12 cellular contexts compared by ENCODE assay signal in the genomic region with DNA sequence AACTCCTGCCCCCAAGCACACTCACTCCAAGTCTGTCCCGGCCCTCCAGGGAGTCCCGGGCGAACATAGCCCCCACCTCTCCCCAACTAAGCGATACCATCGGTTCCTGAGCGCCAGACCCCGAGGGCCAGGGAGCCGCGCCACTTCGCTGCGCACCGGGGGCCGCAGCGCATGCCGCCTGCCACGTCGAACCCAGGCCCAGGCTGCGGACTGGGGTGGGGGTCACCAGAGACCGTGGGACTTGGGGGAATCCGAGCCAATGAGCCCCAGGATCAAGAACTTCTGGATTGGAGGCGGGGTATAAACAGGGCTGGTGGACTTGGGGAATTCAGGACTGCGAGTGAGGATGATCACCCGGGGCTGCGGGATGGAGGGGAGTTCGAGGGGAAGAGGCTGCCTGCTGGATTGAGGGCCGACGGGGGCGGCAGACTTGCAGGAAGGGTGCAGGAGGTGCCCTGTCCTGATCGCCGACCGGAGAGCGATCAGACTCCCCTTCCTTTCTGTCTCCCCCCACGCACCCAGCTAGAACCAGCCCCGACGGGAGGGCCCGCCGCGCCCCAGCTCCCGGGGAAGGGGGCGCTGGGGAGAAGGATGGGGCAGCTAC. TPM values are rescaled to one million over a fixed set of nuclear protein-coding genes. Genes with fewer than 3 reads are reported as not detected.
DNase-seq lines count a peak whose midpoint lies in the region; ATAC-seq and TF ChIP-seq lines count a peak whose summit lies in the region.
"Had no signal": no experiment of that assay in that cellular context is flagged by ENCODE, and none has a peak within 500 bp of the region (broad histone marks: within the 10 kb centered on the region; RNA-seq: fewer than 3 reads in every experiment).

No MANE protein-coding gene starts in this region.

- H3K4me3 Mint-ChIP-seq in GM23338 = peak overlapping the region; percentile 63

- no peaks in the 10 kb centered on the region for H3F3A ChIP-seq in GM23338 (replicated peaks; ENCODE audit: low read depth)

- WGBS in esophagus muscularis mucosa = 2% methylated on average over 27 of the region's 40 CpGs

- peak; percentile 28 for ATAC-seq in GM23338
- no peak for ATAC-seq in GM18519 (IDR thresholded peaks at IDR 0.05; ENCODE audit: low FRiP score, unreplicated experiment)

- no peak for TF ChIP-seq CTCF in GM23338 (conservative IDR thresholded peaks at IDR 0.05; ENCODE audit: low read depth in 2 of 2)
- no peak for TF ChIP-seq CTCF in esophagus muscularis mucosa (IDR thresholded peaks at IDR 0.05)

- peaks cover 86% of the 10 kb centered on the region for H3K27me3 Mint-ChIP-seq in GM23338 (ENCODE audit: insufficient read depth, low read depth, poor library complexity)

- DNase-seq in GM23338 (ENCODE audit: low spot score) (peak; percentile 35), esophagus muscularis mucosa (ENCODE audit: extremely low spot score) (no peak), NCI-H226 (no peak), GDM1 (lab: John Stamatoyannopoulos, UW) (no peak), middle frontal gyrus (ENCODE audit: extremely low spot score, low spot score) (no peak)
- DNase-seq: CD4-positive, CD25-positive, alpha-beta regulatory T cell; NCI-H1436 treated with DMSO at 0.1 percent for 48 hours; stimulated activated CD8-positive, alpha-beta memory T cell treated with anti-CD3 and anti-CD28 coated beads, Interleukin-4, amount 100 ng/mL, for 48 hours had no signal

- H3K4me2 ChIP-seq in GM23338 = peak overlapping the region; percentile 79

- H3K4me1 ChIP-seq in ACC112 (ENCODE audit: control insufficient read depth, insufficient read depth, low read length, unreplicated experiment) (no peaks in the 10 kb centered on the region), GM23338 (ENCODE audit: insufficient read depth) (peaks cover 11% of the 10 kb centered on the region; the same call in 1 of the 2 replicates), esophagus muscularis mucosa (peaks cover 12 to 22% (median 17%) of the 10 kb centered on the region in 4 donors), neuron (ENCODE audit: insufficient read depth, low read length) (no peaks in the 10 kb centered on the region)

- H3K27ac ChIP-seq in ACC112 (ENCODE audit: low read depth, low read length) = no peak overlapping the region
- H3K27ac ChIP-seq in GM23338 (ENCODE audit: low read depth) = no peak overlapping the region
- H3K27ac ChIP-seq in esophagus muscularis mucosa (replicated peaks in 1 of 4) = no peak overlapping the region

- H3K36me3 ChIP-seq in ACC112 (ENCODE audit: insufficient read depth, low read length) = no peaks in the 10 kb centered on the region
- H3K36me3 ChIP-seq in GM23338 (ENCODE audit: insufficient read depth) = no peaks in the 10 kb centered on the region
- H3K36me3 ChIP-seq in esophagus muscularis mucosa = no peaks in the 10 kb centered on the region
- H3K36me3 ChIP-seq in neuron (ENCODE audit: insufficient read depth, low read length) = no peaks in the 10 kb centered on the region

- TF ChIP-seq EP300 in esophagus muscularis mucosa (IDR thresholded peaks at IDR 0.05) = no peak

- no peaks in the 10 kb centered on the region for H3K79me2 ChIP-seq in ACC112 (ENCODE audit: control insufficient read depth, insufficient read depth, low read length, unreplicated experiment)
- no peaks in the 10 kb centered on the region for H3K79me2 ChIP-seq in GM23338 (replicated peaks; ENCODE audit: insufficient read depth)

- no peaks in the 10 kb centered on the region for H3K36me3 Mint-ChIP-seq in GM23338 (ENCODE audit: low read depth)
- H3K36me3 Mint-ChIP-seq: CD4-positive, CD25-positive, alpha-beta regulatory T cell had no signal

- H3K9me3 ChIP-seq in esophagus muscularis mucosa (no peaks in the 10 kb centered on the region), neuron (ENCODE audit: low read length) (no peaks in the 10 kb centered on the region)

- no peaks in the 10 kb centered on the region; the same call in none of the 2 replicates for H4K20me1 ChIP-seq in GM23338 (replicated peaks; ENCODE audit: insufficient read depth)

- H3K4me1 Mint-ChIP-seq in GM23338 = peaks cover 14% of the 10 kb centered on the region; the same call in 2 of the 3 replicates

- no peak overlapping the region for H2AFZ ChIP-seq in ACC112 (ENCODE audit: low read length, unreplicated experiment)
- H2AFZ ChIP-seq in GM23338 = peak overlapping the region; percentile 76
- peak overlapping the region; percentile 33 for H2AFZ ChIP-seq in neuron (ENCODE audit: low read depth, low read length)

- H3K4me3 ChIP-seq in ACC112 (ENCODE audit: low read depth, low read length) (peak overlapping the region; percentile 43; the same call in 1 of the 2 replicates), GM23338 (peak overlapping the region; percentile 57), esophagus muscularis mucosa (peak overlapping the region; percentile 45 to 62 (median 46)), neuron (ENCODE audit: low read length) (no peak overlapping the region)

- H3K9me3 Mint-ChIP-seq in GM23338 = no peaks in the 10 kb centered on the region

- intact Hi-C loops in esophagus muscularis mucosa (cut with DNase I) = no loop called here

- peaks cover 97% of the 10 kb centered on the region for H3K27me3 ChIP-seq in ACC112 (ENCODE audit: insufficient read depth, low read length)
- H3K27me3 ChIP-seq in GM23338 (ENCODE audit: insufficient read depth) = peaks cover 100% of the 10 kb centered on the region
- H3K27me3 ChIP-seq in esophagus muscularis mucosa = peaks cover 6 to 99% (median 37%) of the 10 kb centered on the region in 4 donors
- peaks cover 92% of the 10 kb centered on the region for H3K27me3 ChIP-seq in neuron (ENCODE audit: insufficient read depth, low read length)

- TF ChIP-seq POLR2A in esophagus muscularis mucosa (IDR thresholded peaks at IDR 0.05; ENCODE audit: low read depth) = no peak

- no peaks in the 10 kb centered on the region for H3K9me2 ChIP-seq in GM23338 (ENCODE audit: insufficient read depth)

- no peak overlapping the region for H3K27ac Mint-ChIP-seq in GM23338
- H3K27ac Mint-ChIP-seq: CD4-positive, CD25-positive, alpha-beta regulatory T cell had no signal

TF ChIP-seq in GM23338, 12 proteins besides CTCF, POLR2A, EP300 and RAD21 (continues in another document):
- peak; percentile 77 for TF ChIP-seq EZH2 (IDR thresholded peaks at IDR 0.05; ENCODE audit: low read depth, unreplicated experiment)
- TF ChIP-seq, protein P1, sequence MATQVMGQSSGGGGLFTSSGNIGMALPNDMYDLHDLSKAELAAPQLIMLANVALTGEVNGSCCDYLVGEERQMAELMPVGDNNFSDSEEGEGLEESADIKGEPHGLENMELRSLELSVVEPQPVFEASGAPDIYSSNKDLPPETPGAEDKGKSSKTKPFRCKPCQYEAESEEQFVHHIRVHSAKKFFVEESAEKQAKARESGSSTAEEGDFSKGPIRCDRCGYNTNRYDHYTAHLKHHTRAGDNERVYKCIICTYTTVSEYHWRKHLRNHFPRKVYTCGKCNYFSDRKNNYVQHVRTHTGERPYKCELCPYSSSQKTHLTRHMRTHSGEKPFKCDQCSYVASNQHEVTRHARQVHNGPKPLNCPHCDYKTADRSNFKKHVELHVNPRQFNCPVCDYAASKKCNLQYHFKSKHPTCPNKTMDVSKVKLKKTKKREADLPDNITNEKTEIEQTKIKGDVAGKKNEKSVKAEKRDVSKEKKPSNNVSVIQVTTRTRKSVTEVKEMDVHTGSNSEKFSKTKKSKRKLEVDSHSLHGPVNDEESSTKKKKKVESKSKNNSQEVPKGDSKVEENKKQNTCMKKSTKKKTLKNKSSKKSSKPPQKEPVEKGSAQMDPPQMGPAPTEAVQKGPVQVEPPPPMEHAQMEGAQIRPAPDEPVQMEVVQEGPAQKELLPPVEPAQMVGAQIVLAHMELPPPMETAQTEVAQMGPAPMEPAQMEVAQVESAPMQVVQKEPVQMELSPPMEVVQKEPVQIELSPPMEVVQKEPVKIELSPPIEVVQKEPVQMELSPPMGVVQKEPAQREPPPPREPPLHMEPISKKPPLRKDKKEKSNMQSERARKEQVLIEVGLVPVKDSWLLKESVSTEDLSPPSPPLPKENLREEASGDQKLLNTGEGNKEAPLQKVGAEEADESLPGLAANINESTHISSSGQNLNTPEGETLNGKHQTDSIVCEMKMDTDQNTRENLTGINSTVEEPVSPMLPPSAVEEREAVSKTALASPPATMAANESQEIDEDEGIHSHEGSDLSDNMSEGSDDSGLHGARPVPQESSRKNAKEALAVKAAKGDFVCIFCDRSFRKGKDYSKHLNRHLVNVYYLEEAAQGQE (IDR thresholded peaks at IDR 0.05; ENCODE audit: unreplicated experiment) = no peak
- TF ChIP-seq ZNF331 (CRISPR knock-in tag; IDR thresholded peaks at IDR 0.05; ENCODE audit: low read depth) = no peak
- no peak for TF ChIP-seq POLR2AphosphoS5 (IDR thresholded peaks at IDR 0.05; ENCODE audit: low read depth)
- no peak for TF ChIP-seq NANOG (IDR thresholded peaks at IDR 0.05; ENCODE audit: borderline replicate concordance)
- no peak for TF ChIP-seq ZNF114 (CRISPR knock-in tag; IDR thresholded peaks at IDR 0.05)
- TF ChIP-seq CREB1 (CRISPR knock-in tag; IDR thresholded peaks at IDR 0.05; ENCODE audit: low read depth) = no peak
- TF ChIP-seq JUNB (IDR thresholded peaks at IDR 0.05; ENCODE audit: unreplicated experiment) = no peak
- TF ChIP-seq STAT1 (IDR thresholded peaks at IDR 0.05; ENCODE audit: unreplicated experiment) = no peak
- peak; percentile 66 for TF ChIP-seq EZH2phosphoT487 (IDR thresholded peaks at IDR 0.05; ENCODE audit: unreplicated experiment)
- TF ChIP-seq, protein P2, sequence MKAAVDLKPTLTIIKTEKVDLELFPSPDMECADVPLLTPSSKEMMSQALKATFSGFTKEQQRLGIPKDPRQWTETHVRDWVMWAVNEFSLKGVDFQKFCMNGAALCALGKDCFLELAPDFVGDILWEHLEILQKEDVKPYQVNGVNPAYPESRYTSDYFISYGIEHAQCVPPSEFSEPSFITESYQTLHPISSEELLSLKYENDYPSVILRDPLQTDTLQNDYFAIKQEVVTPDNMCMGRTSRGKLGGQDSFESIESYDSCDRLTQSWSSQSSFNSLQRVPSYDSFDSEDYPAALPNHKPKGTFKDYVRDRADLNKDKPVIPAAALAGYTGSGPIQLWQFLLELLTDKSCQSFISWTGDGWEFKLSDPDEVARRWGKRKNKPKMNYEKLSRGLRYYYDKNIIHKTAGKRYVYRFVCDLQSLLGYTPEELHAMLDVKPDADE (IDR thresholded peaks at IDR 0.05) = no peak

RNA-seq across cellular contexts. Expression of gene RSPO1, which starts 0.6 kb away (rescaled TPM):
- total RNA-seq in GM23338 (2014; rRNA removed; shearing (Covaris generic)) = 0.19 TPM in 1 of 2 replicates, not detected in the other
- polyA plus RNA-seq in GM23338 (2016; fragmentation: Nextera tagmentation; extraction: Ambion mirVana) = 0.11 and 0.12 TPM in 2 replicates
- 1 to 10 TPM; 1.0 to 1.8 (median 1.5) TPM for total RNA-seq in esophagus muscularis mucosa
- total RNA-seq: cardiac septum; CD4-positive, CD25-positive, alpha-beta regulatory T cell had no signal
- polyA plus RNA-seq: CD4-positive, CD25-positive, alpha-beta regulatory T cell had no signal

RNA-seq across cellular contexts. Expression of gene GNL2, which starts 38.3 kb away (rescaled TPM):
- 66.1 and 78.4 TPM in 2 replicates for total RNA-seq in GM23338 (2014; rRNA removed; shearing (Covaris generic))
- 105 and 121 TPM in 2 replicates for polyA plus RNA-seq in GM23338 (2016; fragmentation: Nextera tagmentation; extraction: Ambion mirVana)
- 10 to 100 TPM; 25.1 to 36.4 (median 27.0) TPM for total RNA-seq in esophagus muscularis mucosa

RNA-seq across cellular contexts. Expression of gene CDCA8, which starts 58.3 kb away (rescaled TPM):
- 31.6 and 35.3 TPM in 2 replicates for total RNA-seq in GM23338 (2014; rRNA removed; shearing (Covaris generic))
- polyA plus RNA-seq in GM23338 (2016; fragmentation: Nextera tagmentation; extraction: Ambion mirVana) = 37.9 and 38.9 TPM in 2 replicates
- under 1 TPM in 3 of 4 donors, not detected in 1; 0.26 to 0.42 (median 0.40) TPM for total RNA-seq in esophagus muscularis mucosa

Comparison
In these comparisons a context has a peak if more than half of its experiments do, and no peak if none do; other contexts are left out.
1. RNA of gene CDCA8, which starts 58.3 kb away (total RNA-seq): 31.6 to 35.3 TPM in GM23338; 0.26 to 0.42 TPM in esophagus muscularis mucosa; every median in the first group is over 10 times any median in the second.